13 cellular contexts compared by ENCODE assay signal in genomic region chrX:136185409-136186022, GRCh38. TPM values are rescaled to one million over a fixed set of nuclear protein-coding genes. Genes with fewer than 3 reads are reported as not detected.
A peak's percentile ranks its signal among the peaks of the same experiment; 100 is the strongest.
DNase-seq lines count a peak whose midpoint lies in the region; ATAC-seq, FAIRE-seq and TF ChIP-seq lines count a peak whose summit lies in the region.
"Had no signal": no experiment of that assay in that cellular context is flagged by ENCODE, and none has a peak within 500 bp of the region (broad histone marks: within the 10 kb centered on the region; RNA-seq: fewer than 3 reads in every experiment).

No MANE protein-coding gene starts in this region.

- intact Hi-C loops in colonic mucosa (cut with DNase I) = no loop called here

- no peak for FAIRE-seq in frontal cortex (lab: Jason Lieb, UNC)

- H2AFZ ChIP-seq in fibroblast of lung (ENCODE audit: low read length) = no peak overlapping the region

- H3K9ac ChIP-seq in fibroblast of lung (ENCODE audit: insufficient read depth, low read length) = no peak overlapping the region
- H3K9ac ChIP-seq in colonic mucosa (ENCODE audit: low read depth in 2 of 2, low read length in 2 of 2) = no peak overlapping the region

- H4K20me1 ChIP-seq in fibroblast of lung (ENCODE audit: control insufficient read depth, extremely low read depth, insufficient read depth, low read length) = no peaks in the 10 kb centered on the region

- no peaks in the 10 kb centered on the region for H3K79me2 ChIP-seq in fibroblast of lung (ENCODE audit: control insufficient read depth, insufficient read depth, low read length)

- DNase-seq in AG08396 (ENCODE audit: low spot score) (peak; percentile 20), NCI-H69 (lab: John Stamatoyannopoulos, UW) (peak; percentile 6), fibroblast of lung (ENCODE audit: low read depth in 2 of 2) (peak; percentile 58 to 63), myocyte (ENCODE audit: low read depth) (peak; percentile 49), colonic mucosa (no peak), BE2C (no peak), frontal cortex (ENCODE audit: low spot score in 2 of 2) (no peak)
- DNase-seq: activated CD4-positive, alpha-beta T cell treated with anti-CD3 and anti-CD28 coated beads for 36 hours; amygdala; naive thymus-derived CD8-positive, alpha-beta T cell; NCI-H1930 had no signal

- TF ChIP-seq CTCF in fibroblast of lung (conservative IDR thresholded peaks at IDR 0.05 in 1 of 2, IDR thresholded peaks at IDR 0.05 in 1 of 2; ENCODE audit: low read depth in 1 of 2, low read length in 2 of 2) (no peak), colonic mucosa (IDR thresholded peaks at IDR 0.05) (no peak), BE2C (IDR thresholded peaks at IDR 0.05; ENCODE audit: low read depth, low read length) (no peak)

- no peak for ATAC-seq in GM19351 (IDR thresholded peaks at IDR 0.05; ENCODE audit: unreplicated experiment)
- ATAC-seq: activated CD4-positive, alpha-beta T cell treated with anti-CD3 and anti-CD28 coated beads for 36 hours; naive thymus-derived CD8-positive, alpha-beta T cell had no signal

- H3K27ac ChIP-seq in fibroblast of lung (ENCODE audit: insufficient read depth, low read length) (no peak overlapping the region), colonic mucosa (no peak overlapping the region)
- H3K27ac ChIP-seq: HL-60 had no signal

- no peaks in the 10 kb centered on the region for H3K27me3 ChIP-seq in fibroblast of lung (ENCODE audit: control insufficient read depth, insufficient read depth, low read length)
- no peaks in the 10 kb centered on the region for H3K27me3 ChIP-seq in colonic mucosa
- no peaks in the 10 kb centered on the region for H3K27me3 ChIP-seq in BE2C

- H3K4me1 ChIP-seq in fibroblast of lung (ENCODE audit: control insufficient read depth, extremely low read depth, insufficient read depth, low read length) (peaks cover 3% of the 10 kb centered on the region), colonic mucosa (no peaks in the 10 kb centered on the region), BE2C (no peaks in the 10 kb centered on the region)

- H3K36me3 ChIP-seq in fibroblast of lung (ENCODE audit: control insufficient read depth, insufficient read depth, low read length) (no peaks in the 10 kb centered on the region), colonic mucosa (no peaks in the 10 kb centered on the region), BE2C (no peaks in the 10 kb centered on the region)

- H3K4me3 ChIP-seq in fibroblast of lung (replicated peaks in 1 of 4; ENCODE audit: control extremely low read depth in 1 of 4, insufficient read depth in 1 of 4, low read depth in 3 of 4, low read length in 4 of 4) (peak overlapping the region in 1 of 4 experiments; percentile 14), colonic mucosa (no peak overlapping the region), BE2C (ENCODE audit: low read depth, low read length) (no peak overlapping the region)

- H3K9me3 ChIP-seq in fibroblast of lung (ENCODE audit: control insufficient read depth, insufficient read depth, low read depth, low read length) = no peaks in the 10 kb centered on the region
- no peaks in the 10 kb centered on the region for H3K9me3 ChIP-seq in colonic mucosa
- no peaks in the 10 kb centered on the region for H3K9me3 ChIP-seq in BE2C

- H3K4me2 ChIP-seq in fibroblast of lung (ENCODE audit: extremely low read depth, insufficient read depth, low read length) = peak overlapping the region; percentile 56

RNA-seq across cellular contexts. Expression of gene FHL1, which starts 38.2 kb away (rescaled TPM):
- 127 and 180 TPM in 2 replicates for total RNA-seq in fibroblast of lung
- polyA plus RNA-seq in fibroblast of lung = 311 and 627 TPM in 2 replicates
- 171 and 314 TPM in 2 replicates for polyA plus RNA-seq in fibroblast of lung (2012)
- polyA minus RNA-seq in fibroblast of lung (ENCODE audit: low replicate concordance) = 227 and 451 TPM in 2 replicates
- total RNA-seq in myocyte = 501 and 805 TPM in 2 replicates
- polyA plus RNA-seq in myocyte (2012) = 262 TPM
- total RNA-seq in colonic mucosa = 100 to 1,000 TPM in 1 of 2 donors, 10 to 100 TPM in 1; 20.0 to 176 TPM
- 70.8 TPM for polyA plus RNA-seq in BE2C (2012; ENCODE audit: insufficient read depth, insufficient read length, low read depth)
- 90.1 TPM for total RNA-seq in frontal cortex

Comparison
In these comparisons a context has a peak if more than half of its experiments do, and no peak if none do; other contexts are left out.
1. DNase-seq: peak in AG08396 (single experiment), NCI-H69 (single experiment), fibroblast of lung (2 of 2) and myocyte (single experiment); none in colonic mucosa (single experiment), BE2C (single experiment) and frontal cortex (0 of 2).